Comparison of ENCODE assay signal across 14 cellular contexts in the genomic region with DNA sequence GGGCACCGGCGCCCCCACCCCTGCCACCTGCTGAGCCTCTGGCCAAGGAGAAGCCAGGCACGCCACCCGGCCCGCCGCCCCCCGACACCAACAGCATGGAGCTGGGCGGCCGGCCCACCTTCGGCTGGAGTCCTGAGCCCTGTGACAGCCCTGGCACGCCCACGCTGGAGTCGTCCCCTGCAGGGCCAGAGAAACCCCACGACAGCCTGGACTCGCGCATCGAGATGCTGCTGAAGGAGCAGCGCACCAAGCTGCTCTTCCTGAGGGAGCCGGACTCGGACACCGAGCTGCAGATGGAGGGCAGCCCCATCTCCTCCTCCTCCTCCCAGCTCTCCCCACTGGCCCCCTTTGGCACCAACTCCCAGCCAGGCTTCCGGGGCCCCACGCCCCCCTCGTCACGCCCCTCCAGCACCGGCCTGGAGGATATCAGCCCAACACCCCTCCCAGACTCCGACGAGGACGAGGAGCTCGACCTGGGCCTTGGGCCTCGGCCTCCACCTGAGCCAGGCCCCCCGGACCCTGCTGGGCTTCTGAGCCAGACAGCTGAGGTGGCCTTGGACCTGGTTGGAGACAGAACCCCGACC. TPM values are rescaled to one million over a fixed set of nuclear protein-coding genes. Genes with fewer than 3 reads are reported as not detected.
DNase-seq lines count a peak whose midpoint lies in the region; ATAC-seq, FAIRE-seq and TF ChIP-seq lines count a peak whose summit lies in the region.
"Had no signal": no experiment of that assay in that cellular context is flagged by ENCODE, and none has a peak within 500 bp of the region (broad histone marks: within the 10 kb centered on the region; RNA-seq: fewer than 3 reads in every experiment).

No MANE protein-coding gene starts in this region.

- H4K91ac ChIP-seq in IMR-90 (ENCODE audit: insufficient read depth, low read depth, low read length) (no peak overlapping the region), neuronal stem cell (ENCODE audit: low read depth, low read length, poor library complexity) (no peak overlapping the region)

- no peak for FAIRE-seq in K562 (lab: Jason Lieb, UNC)

- no peak overlapping the region for H3K23ac ChIP-seq in IMR-90 (ENCODE audit: low read depth, low read length)
- H3K23ac ChIP-seq in neuronal stem cell (ENCODE audit: low read depth, low read length, poor library complexity): no peak overlapping the region

- peaks cover 67% of the 10 kb centered on the region for H4K20me1 ChIP-seq in IMR-90 (ENCODE audit: insufficient read depth, low read length)
- H4K20me1 ChIP-seq in K562 (replicated peaks; ENCODE audit: control insufficient read depth, insufficient read depth, low read length): peaks cover 26% of the 10 kb centered on the region

- CTCF ChIA-PET in CD4-positive, alpha-beta memory T cell (lab: Charles Lee; ENCODE audit: partially characterized antibody): interaction anchor here (0.9 to 16.7 kb wide), 12 partner anchors 14 to 258 kb away, joined by 3 to 918 read pairs (median 16); a partner anchor contains a TSS
- CTCF ChIA-PET in IMR-90 (lab: Yijun Ruan, JAX): interaction anchor here (4.1 kb wide), 1 partner anchor 16 kb away, joined by 49 read pairs; a partner anchor contains a TSS
- CTCF ChIA-PET in K562 (lab: Yijun Ruan, JAX; ENCODE audit: low intra/inter-chr PET ratio): interaction anchor here (5.5 kb wide), 1 partner anchor 15 kb away, joined by 73 read pairs; a partner anchor contains a TSS

- no peak for TF ChIP-seq EP300 in K562 (IDR thresholded peaks at IDR 0.05; ENCODE audit: low read length)

- H3K9me1 ChIP-seq in IMR-90 (ENCODE audit: insufficient read depth, low read length) (no peaks in the 10 kb centered on the region), K562 (ENCODE audit: control insufficient read depth, insufficient read depth, low read length) (no peaks in the 10 kb centered on the region)

- no peak for TF ChIP-seq POLR2A in IMR-90 (IDR thresholded peaks at IDR 0.05; ENCODE audit: low read depth, low read length)
- no peak for TF ChIP-seq POLR2A in K562 (conservative IDR thresholded peaks at IDR 0.05)

- no peak overlapping the region for H4K5ac ChIP-seq in IMR-90 (ENCODE audit: low read depth, low read length)

- dilution Hi-C loops in IMR-90 (cut with HindIII; ENCODE audit: low sequenced_read_pairs, unreplicated experiment): no loop called here

- in situ Hi-C loops in IMR-90 (cut with MboI; ENCODE audit: low sequenced_read_pairs) (no loop called here), K562 (cut with MboI) (no loop called here)

- BruUV-seq in IMR-90 (replicated peaks; lab: Mats Ljungman, UMichigan) (no TSS peak), K562 (replicated peaks; lab: Mats Ljungman, UMichigan) (no TSS peak)

- no peaks in the 10 kb centered on the region for H3K27me3 Mint-ChIP-seq in CD4-positive, alpha-beta memory T cell

- peaks cover 28 to 60% of the 10 kb centered on the region in 2 donors for H3K36me3 Mint-ChIP-seq in CD4-positive, alpha-beta memory T cell

- H3K14ac ChIP-seq in IMR-90 (replicated peaks; ENCODE audit: low read depth, low read length): no peak overlapping the region
- H3K14ac ChIP-seq in neuronal stem cell (ENCODE audit: low read length): no peak overlapping the region

- no peaks in the 10 kb centered on the region for H3K27me3 ChIP-seq in CD4-positive, alpha-beta memory T cell (ENCODE audit: insufficient read depth, low read length)
- no peaks in the 10 kb centered on the region for H3K27me3 ChIP-seq in IMR-90 (ENCODE audit: control insufficient read depth, insufficient read depth, low read length)
- H3K27me3 ChIP-seq in K562 (ENCODE audit: control insufficient read depth in 2 of 2, insufficient read depth in 2 of 2, low read length in 2 of 2): no peaks in the 10 kb centered on the region
- no peaks in the 10 kb centered on the region for H3K27me3 ChIP-seq in neuronal stem cell (ENCODE audit: control insufficient read depth in 3 of 3, insufficient read depth in 3 of 3, low read depth in 1 of 3, low read length in 3 of 3)
- H3K27me3 ChIP-seq: heart right ventricle had no signal

- H3K56ac ChIP-seq in IMR-90 (ENCODE audit: extremely low read depth, insufficient read depth, low read length): no peak overlapping the region

- H3K4me1 Mint-ChIP-seq in CD4-positive, alpha-beta memory T cell: peaks cover 30 to 77% (median 56%) of the 10 kb centered on the region in 4 donors

- peaks cover 29 to 72% of the 10 kb centered on the region in 2 experiments for H3K79me1 ChIP-seq in IMR-90 (ENCODE audit: low read depth in 1 of 2, low read length in 2 of 2)
- peaks cover 33% of the 10 kb centered on the region for H3K79me1 ChIP-seq in neuronal stem cell (ENCODE audit: low read depth, low read length)

- no peak overlapping the region for H3K4me2 ChIP-seq in IMR-90 (ENCODE audit: low read depth, low read length)
- H3K4me2 ChIP-seq in K562 (ENCODE audit: insufficient read depth, low read length): no peak overlapping the region
- no peak overlapping the region for H3K4me2 ChIP-seq in neuronal stem cell (ENCODE audit: insufficient read depth, low read length, poor library complexity, severe bottlenecking)

- H3K18ac ChIP-seq in IMR-90 (ENCODE audit: low read depth, low read length): no peak overlapping the region
- no peak overlapping the region for H3K18ac ChIP-seq in neuronal stem cell (ENCODE audit: low read length)

- peak overlapping the region; percentile 23 for H2AK9ac ChIP-seq in IMR-90 (replicated peaks; ENCODE audit: low read depth, low read length, poor library complexity)

- H3K9me3 ChIP-seq in CD4-positive, alpha-beta memory T cell (ENCODE audit: control insufficient read depth in 1 of 2, low read length in 2 of 2): no peaks in the 10 kb centered on the region
- no peaks in the 10 kb centered on the region for H3K9me3 ChIP-seq in IMR-90 (ENCODE audit: control insufficient read depth, insufficient read depth, low read length)
- no peaks in the 10 kb centered on the region for H3K9me3 ChIP-seq in K562 (replicated peaks; ENCODE audit: control insufficient read depth, insufficient read depth, low read depth, low read length)
- no peaks in the 10 kb centered on the region for H3K9me3 ChIP-seq in neuronal stem cell (replicated peaks in 1 of 2; ENCODE audit: control insufficient read depth in 2 of 2, insufficient read depth in 1 of 2, low read depth in 1 of 2, low read length in 2 of 2)
- H3K9me3 ChIP-seq: HAP-1, heart right ventricle had no signal

- no peak overlapping the region for H2AFZ ChIP-seq in IMR-90 (replicated peaks; ENCODE audit: low read length, poor library complexity)
- H2AFZ ChIP-seq in K562 (ENCODE audit: low read depth, low read length): no peak overlapping the region
- no peak overlapping the region for H2AFZ ChIP-seq in neuronal stem cell (ENCODE audit: low read length)

- H3K36me3 ChIP-seq in CD4-positive, alpha-beta memory T cell (ENCODE audit: insufficient read depth, low read length): peaks cover 48% of the 10 kb centered on the region
- H3K36me3 ChIP-seq in IMR-90 (ENCODE audit: control insufficient read depth, insufficient read depth, low read length): peaks cover 54% of the 10 kb centered on the region
- peaks cover 84% of the 10 kb centered on the region for H3K36me3 ChIP-seq in K562 (ENCODE audit: control insufficient read depth, insufficient read depth, low read length)
- H3K36me3 ChIP-seq in neuronal stem cell (replicated peaks in 1 of 2; ENCODE audit: control insufficient read depth in 2 of 2, insufficient read depth in 2 of 2, low read length in 2 of 2): peaks cover 37 to 82% of the 10 kb centered on the region in 2 donors

- DNase-seq in CD4-positive, alpha-beta memory T cell: peak in 1 of 5 donors; percentile 36
- DNase-seq in IMR-90: no peak
- DNase-seq in K562 (ENCODE audit: extremely low read depth in 1 of 4, low spot score in 3 of 4): no peak
- no peak for DNase-seq in neuronal stem cell (ENCODE audit: low spot score)
- DNase-seq in RKO (ENCODE audit: low spot score): no peak
- DNase-seq in germinal center (ENCODE audit: low spot score): no peak
- DNase-seq: activated CD4-positive, alpha-beta T cell treated with anti-CD3 and anti-CD28 coated beads, Interleukin-2, amount 50 U/mL, for 48 hours; Calu3; heart right ventricle; mammary epithelial cell; NCI-H1436 treated with DMSO at 0.1 percent for 48 hours; stimulated activated CD4-positive, alpha-beta T cell treated with anti-CD3 and anti-CD28 coated beads, Interleukin-4, amount 100 ng/mL, for 24 hours had no signal

- ATAC-seq in IMR-90 (ENCODE audit: low read depth) (no peak), K562 (no peak), HG03521 (IDR thresholded peaks at IDR 0.05; ENCODE audit: unreplicated experiment) (no peak)
- ATAC-seq: heart right ventricle had no signal

- peak overlapping the region in 5 of 8 donors; percentile 68 to 88 (median 83) for H3K4me3 Mint-ChIP-seq in CD4-positive, alpha-beta memory T cell

- H2BK20ac ChIP-seq in IMR-90 (ENCODE audit: low read depth, low read length): no peak overlapping the region

- POLR2A ChIA-PET in CD4-positive, alpha-beta memory T cell (lab: Charles Lee; ENCODE audit: partially characterized antibody): interaction anchor here (0.7 to 44.6 kb wide), 5 partner anchors 14 to 98 kb away, joined by 3 to 2727 read pairs (median 6); a partner anchor contains a TSS
- POLR2A ChIA-PET in IMR-90 (lab: Charles Lee; ENCODE audit: unreplicated experiment) (interaction anchor here (1.7 to 2.4 kb wide), 2 partner anchors 9 to 16 kb away, joined by 10 to 20 read pairs; a partner anchor contains a TSS), K562 (lab: Yijun Ruan, JAX) (interaction anchor here (0.6 to 12.1 kb wide), 10 partner anchors 8 to 385 kb away, joined by 3 to 194 read pairs (median 4); a partner anchor contains a TSS)

- H3K4me3 ChIP-seq in CD4-positive, alpha-beta memory T cell (ENCODE audit: low read length in 2 of 2): peak overlapping the region in 1 of 2 donors; percentile 42
- H3K4me3 ChIP-seq in IMR-90 (ENCODE audit: insufficient read depth, low read depth, low read length) (no peak overlapping the region), K562 (no peak overlapping the region), neuronal stem cell (ENCODE audit: low read length in 2 of 2) (no peak overlapping the region)

- peaks cover 71% of the 10 kb centered on the region for H3K4me1 ChIP-seq in CD4-positive, alpha-beta memory T cell (ENCODE audit: insufficient read depth, low read length)
- H3K4me1 ChIP-seq in IMR-90 (ENCODE audit: control insufficient read depth, insufficient read depth, low read length): peaks cover 23% of the 10 kb centered on the region
- peaks cover 28 to 69% of the 10 kb centered on the region in 2 experiments for H3K4me1 ChIP-seq in K562 (replicated peaks in 1 of 2; ENCODE audit: control insufficient read depth in 2 of 2, insufficient read depth in 2 of 2, low read length in 2 of 2)
- H3K4me1 ChIP-seq in neuronal stem cell (ENCODE audit: control insufficient read depth in 2 of 2, insufficient read depth in 1 of 2, low read depth in 1 of 2, low read length in 2 of 2): peaks cover 20 to 25% of the 10 kb centered on the region in 2 donors

- TF ChIP-seq RAD21 in IMR-90 (IDR thresholded peaks at IDR 0.05; ENCODE audit: low read length) (no peak), K562 (CRISPR knock-in tag; conservative IDR thresholded peaks at IDR 0.05 in 1 of 2, IDR thresholded peaks at IDR 0.05 in 1 of 2) (no peak)

- H3K27ac ChIP-seq in CD4-positive, alpha-beta memory T cell (ENCODE audit: low read depth, low read length): no peak overlapping the region
- no peak overlapping the region for H3K27ac ChIP-seq in IMR-90 (ENCODE audit: insufficient read depth, low read length)
- H3K27ac ChIP-seq in K562 (ENCODE audit: extremely low read depth, low read depth, low read length): no peak overlapping the region
- no peak overlapping the region for H3K27ac ChIP-seq in neuronal stem cell (replicated peaks; ENCODE audit: low read length)

- H3K4ac ChIP-seq in IMR-90 (ENCODE audit: low read depth, low read length) (no peak overlapping the region), neuronal stem cell (ENCODE audit: low read length) (no peak overlapping the region)

- intact Hi-C loops in CD4-positive, alpha-beta memory T cell (cut with micrococcal nuclease): no loop called here
- intact Hi-C loops in IMR-90 (cut with micrococcal nuclease) (no loop called here), K562 (cut with micrococcal nuclease) (no loop called here)

- peak overlapping the region; percentile 23 for H2BK12ac ChIP-seq in neuronal stem cell (ENCODE audit: low read length)

- H2BK120ac ChIP-seq in IMR-90 (ENCODE audit: low read depth, low read length) (no peak overlapping the region), neuronal stem cell (ENCODE audit: low read depth, low read length) (no peak overlapping the region)

- no peak for TF ChIP-seq CTCF in IMR-90 (conservative IDR thresholded peaks at IDR 0.05; ENCODE audit: low read depth, low read length)
- TF ChIP-seq CTCF in K562 (IDR thresholded peaks at IDR 0.05 in 2 of 3, conservative IDR thresholded peaks at IDR 0.05 in 1 of 3; ENCODE audit: insufficient read depth in 2 of 3, low read depth in 1 of 3, low read length in 3 of 3): no peak

- H2BK15ac ChIP-seq in IMR-90 (ENCODE audit: low read depth, low read length) (no peak overlapping the region), neuronal stem cell (ENCODE audit: low read length) (no peak overlapping the region)

- H3K79me2 ChIP-seq in K562 (ENCODE audit: control insufficient read depth, insufficient read depth, low read length): peaks cover 78% of the 10 kb centered on the region

- H3K27ac Mint-ChIP-seq in CD4-positive, alpha-beta memory T cell: peak overlapping the region in 1 of 7 donors; percentile 81

- H4K8ac ChIP-seq in IMR-90 (ENCODE audit: low read depth in 2 of 2, low read length in 2 of 2) (no peak overlapping the region), neuronal stem cell (ENCODE audit: low read depth, low read length) (no peak overlapping the region)

- H2AK5ac ChIP-seq in IMR-90 (ENCODE audit: low read depth, low read length) (no peak overlapping the region), neuronal stem cell (ENCODE audit: low read depth, low read length) (peak overlapping the region; percentile 17)

- peaks cover 0 to 2% (median 0%) of the 10 kb centered on the region in 8 donors for H3K9me3 Mint-ChIP-seq in CD4-positive, alpha-beta memory T cell

- H3K9ac ChIP-seq in IMR-90 (ENCODE audit: low read depth, low read length): no peak overlapping the region
- peak overlapping the region in 1 of 2 experiments; percentile 93; a peak in 2 of 4 replicates for H3K9ac ChIP-seq in K562 (ENCODE audit: insufficient read depth in 1 of 2, low read depth in 2 of 2, low read length in 2 of 2)
- no peak overlapping the region for H3K9ac ChIP-seq in neuronal stem cell (ENCODE audit: low read depth, low read length, poor library complexity)

- 80% methylated on average over 19 of the region's 33 CpGs; no CpG with 5 or more reads in 1 of the 2 experiments for WGBS in IMR-90 (ENCODE audit: extremely low coverage in 2 of 2, insufficient read length in 1 of 2), 2 experiments
- 84% methylated on average over 15 of the region's 33 CpGs for WGBS in K562 (ENCODE audit: insufficient coverage, low coverage, missing lambda C conversion rate)
- no CpG with 5 or more reads among the region's 33 CpGs for WGBS in neuronal stem cell (ENCODE audit: extremely low coverage in 2 of 2, insufficient read length in 2 of 2, insufficient replicate concordance in 1 of 2), 2 donors

- no peak overlapping the region for H2BK5ac ChIP-seq in IMR-90 (ENCODE audit: low read depth, low read length, poor library complexity, severe bottlenecking)
- H2BK5ac ChIP-seq in neuronal stem cell (ENCODE audit: low read length): peak overlapping the region; percentile 78

RNA-seq across cellular contexts. Expression of a gene that starts 6.5 kb away (rescaled TPM):
- 10 to 100 TPM; 67.1 to 69.3 TPM for total RNA-seq in CD4-positive, alpha-beta memory T cell
- 1 to 10 TPM in 1 of 2 donors, under 1 TPM in 1; 0.13 to 3.3 TPM for polyA plus RNA-seq in CD4-positive, alpha-beta memory T cell
- 0.83 and 0.90 TPM in 2 replicates for total RNA-seq in IMR-90 (2012; rRNA removed)
- polyA plus RNA-seq in IMR-90 (2012; rRNA removed): 5.1 and 5.5 TPM in 2 replicates
- 3.1 and 3.5 TPM in 2 replicates for polyA plus RNA-seq in IMR-90 (2012; cell fraction: cytosol; rRNA removed)
- 14.8 and 15.1 TPM in 2 replicates for polyA plus RNA-seq in IMR-90 (2012; cell fraction: nucleus; rRNA removed; ENCODE audit: low replicate concordance)
- 15.2 and 26.5 TPM in 2 replicates for total RNA-seq in K562 (2011; cell fraction: chromatin; rRNA removed; ENCODE audit: low replicate concordance)
- 12.8 and 13.4 TPM in 2 replicates for total RNA-seq in K562 (2011; cell fraction: nucleolus; rRNA removed)
- total RNA-seq in K562 (2011; cell fraction: nucleoplasm; rRNA removed): 10.8 and 11.7 TPM in 2 replicates
- total RNA-seq in K562 (2014; rRNA removed): 2.9 and 4.7 TPM in 2 replicates
- 0.99 and 1.4 TPM in 2 replicates for total RNA-seq in K562 (2014; rRNA removed; fragmentation: Illumina TruSeq; extraction: Trizol)
- total RNA-seq in K562 (2015; rRNA removed; fragmentation: Illumina TruSeq; extraction: Trizol): 2.1 and 3.1 TPM in 2 replicates
- 23.6 and 26.6 TPM in 2 replicates for total RNA-seq in K562 (2021)
- polyA plus RNA-seq in K562 (2011; rRNA removed): 0.77 and 1.1 TPM in 2 replicates
- polyA plus RNA-seq in K562 (2011; cell fraction: cytosol; rRNA removed): 0.75 and 1.0 TPM in 2 replicates
- polyA plus RNA-seq in K562 (2011; cell fraction: nucleus; rRNA removed): 4.0 and 7.0 TPM in 2 replicates
- 8.4 and 8.6 TPM in 2 replicates for polyA plus RNA-seq in K562 (2012)
- 6.1 and 10.6 TPM in 2 replicates for polyA plus RNA-seq in K562 (2014; fragmentation: Illumina TruSeq; extraction: Trizol)
- 1 to 10 TPM in 1 of 2 experiments, under 1 TPM in 1; 0.48 to 2.3 TPM for polyA plus RNA-seq in K562 (2014; fragmentation: Nextera tagmentation; extraction: Ambion mirVana)
- 6.9 and 7.1 TPM in 2 replicates for polyA plus RNA-seq in K562 (2014; rRNA removed)
- 1.2 and 1.3 TPM in 2 replicates for polyA minus RNA-seq in K562 (2011; rRNA and poly(A)+ RNA removed)
- polyA minus RNA-seq in K562 (2011; cell fraction: cytosol; rRNA and poly(A)+ RNA removed): 5.6 and 7.3 TPM in 2 replicates
- polyA minus RNA-seq in K562 (2011; cell fraction: nucleus; rRNA and poly(A)+ RNA removed): 2.8 and 3.1 TPM in 2 replicates
- polyA plus RNA-seq in neuronal stem cell (2013, experiment 1 of 2): 6.1 TPM
- polyA plus RNA-seq in neuronal stem cell (2013, experiment 2 of 2): 6.2 TPM

RNA-seq across cellular contexts. Expression of a gene that starts 16.8 kb away (rescaled TPM):
- 100 to 1,000 TPM; 137 to 138 TPM for total RNA-seq in CD4-positive, alpha-beta memory T cell
- 100 to 1,000 TPM in 1 of 2 donors, 10 to 100 TPM in 1; 72.6 to 106 TPM for polyA plus RNA-seq in CD4-positive, alpha-beta memory T cell
- total RNA-seq in IMR-90 (2012; rRNA removed): 3.0 and 3.9 TPM in 2 replicates
- 5.1 and 5.3 TPM in 2 replicates for polyA plus RNA-seq in IMR-90 (2012; rRNA removed)
- polyA plus RNA-seq in IMR-90 (2012; cell fraction: cytosol; rRNA removed): 4.7 and 7.8 TPM in 2 replicates
- polyA plus RNA-seq in IMR-90 (2012; cell fraction: nucleus; rRNA removed; ENCODE audit: low replicate concordance): 14.0 and 15.7 TPM in 2 replicates
- 78.6 and 99.1 TPM in 2 replicates for total RNA-seq in K562 (2011; cell fraction: chromatin; rRNA removed; ENCODE audit: low replicate concordance)
- 34.0 and 38.0 TPM in 2 replicates for total RNA-seq in K562 (2011; cell fraction: nucleolus; rRNA removed)
- total RNA-seq in K562 (2011; cell fraction: nucleoplasm; rRNA removed): 43.6 and 46.6 TPM in 2 replicates
- 3.5 and 3.9 TPM in 2 replicates for total RNA-seq in K562 (2014; rRNA removed)
- total RNA-seq in K562 (2014; rRNA removed; fragmentation: Illumina TruSeq; extraction: Trizol): 3.1 and 3.9 TPM in 2 replicates
- total RNA-seq in K562 (2015; rRNA removed; fragmentation: Illumina TruSeq; extraction: Trizol): 4.3 and 4.8 TPM in 2 replicates
- 10.1 and 10.4 TPM in 2 replicates for total RNA-seq in K562 (2021)
- 4.0 and 6.3 TPM in 2 replicates for polyA plus RNA-seq in K562 (2011; rRNA removed)
- 1.2 and 2.6 TPM in 2 replicates for polyA plus RNA-seq in K562 (2011; cell fraction: cytosol; rRNA removed)
- polyA plus RNA-seq in K562 (2011; cell fraction: nucleus; rRNA removed): 21.6 and 23.6 TPM in 2 replicates
- polyA plus RNA-seq in K562 (2012): 3.9 and 4.4 TPM in 2 replicates
- polyA plus RNA-seq in K562 (2014; fragmentation: Illumina TruSeq; extraction: Trizol): 4.3 and 5.4 TPM in 2 replicates
- polyA plus RNA-seq in K562 (2014; fragmentation: Nextera tagmentation; extraction: Ambion mirVana): under 1 TPM; 0.13 to 0.45 TPM
- polyA plus RNA-seq in K562 (2014; rRNA removed): 8.8 and 9.5 TPM in 2 replicates
- polyA minus RNA-seq in K562 (2011; rRNA and poly(A)+ RNA removed): 3.8 and 8.5 TPM in 2 replicates
- 2.6 and 4.0 TPM in 2 replicates for polyA minus RNA-seq in K562 (2011; cell fraction: cytosol; rRNA and poly(A)+ RNA removed)
- 19.9 and 31.2 TPM in 2 replicates for polyA minus RNA-seq in K562 (2011; cell fraction: nucleus; rRNA and poly(A)+ RNA removed)
- 16.5 TPM for polyA plus RNA-seq in neuronal stem cell (2013, experiment 1 of 2)
- 15.5 TPM for polyA plus RNA-seq in neuronal stem cell (2013, experiment 2 of 2)

RNA-seq across cellular contexts. Expression of a gene that starts 48.3 kb away (rescaled TPM):
- total RNA-seq in CD4-positive, alpha-beta memory T cell: not detected
- not detected for polyA plus RNA-seq in CD4-positive, alpha-beta memory T cell
- 0.18 TPM in 1 of 2 replicates, not detected in the other for total RNA-seq in IMR-90 (2012; rRNA removed)
- 0.14 and 0.15 TPM in 2 replicates for polyA plus RNA-seq in IMR-90 (2012; rRNA removed)
- polyA plus RNA-seq in IMR-90 (2012; cell fraction: cytosol; rRNA removed): 0.08 and 0.13 TPM in 2 replicates
- 0.38 and 0.45 TPM in 2 replicates for polyA plus RNA-seq in IMR-90 (2012; cell fraction: nucleus; rRNA removed; ENCODE audit: low replicate concordance)
- 0.53 TPM in 1 of 2 replicates, not detected in the other for total RNA-seq in K562 (2011; cell fraction: chromatin; rRNA removed; ENCODE audit: low replicate concordance)
- total RNA-seq in K562 (2011; cell fraction: nucleolus; rRNA removed): 0.33 TPM in 1 of 2 replicates, not detected in the other
- not detected in 2 replicates for total RNA-seq in K562 (2011; cell fraction: nucleoplasm; rRNA removed)
- 0.23 TPM in 1 of 2 replicates, not detected in the other for total RNA-seq in K562 (2014; rRNA removed)
- total RNA-seq in K562 (2014; rRNA removed; fragmentation: Illumina TruSeq; extraction: Trizol): not detected in 2 replicates
- not detected in 2 replicates for total RNA-seq in K562 (2015; rRNA removed; fragmentation: Illumina TruSeq; extraction: Trizol)
- 0.29 TPM in 2 replicates for total RNA-seq in K562 (2021)
- 0.06 TPM in 1 of 2 replicates, not detected in the other for polyA plus RNA-seq in K562 (2011; rRNA removed)
- polyA plus RNA-seq in K562 (2011; cell fraction: cytosol; rRNA removed): 0.04 and 0.18 TPM in 2 replicates
- not detected in 2 replicates for polyA plus RNA-seq in K562 (2011; cell fraction: nucleus; rRNA removed)
- polyA plus RNA-seq in K562 (2012): 0.08 and 0.36 TPM in 2 replicates
- not detected in 2 replicates for polyA plus RNA-seq in K562 (2014; fragmentation: Illumina TruSeq; extraction: Trizol)
- under 1 TPM; 0.07 TPM for polyA plus RNA-seq in K562 (2014; fragmentation: Nextera tagmentation; extraction: Ambion mirVana)
- 0.09 TPM in 1 of 2 replicates, not detected in the other for polyA plus RNA-seq in K562 (2014; rRNA removed)
- polyA minus RNA-seq in K562 (2011; rRNA and poly(A)+ RNA removed): 0.53 TPM in 1 of 2 replicates, not detected in the other
- not detected in 2 replicates for polyA minus RNA-seq in K562 (2011; cell fraction: cytosol; rRNA and poly(A)+ RNA removed)
- not detected in 2 replicates for polyA minus RNA-seq in K562 (2011; cell fraction: nucleus; rRNA and poly(A)+ RNA removed)
- 0.13 TPM for polyA plus RNA-seq in neuronal stem cell (2013, experiment 1 of 2)
- 0.18 TPM for polyA plus RNA-seq in neuronal stem cell (2013, experiment 2 of 2)
- total RNA-seq: Calu3 had no signal
